25 cellular contexts compared by ENCODE assay signal in genomic region chr2:126739093-126739492, GRCh38.
"Had no signal": no experiment of that assay in that cellular context is flagged by ENCODE, and none has a peak within 500 bp of the region (broad histone marks: within the 10 kb centered on the region; RNA-seq: fewer than 3 reads in every experiment).

No MANE protein-coding gene starts in this region.

- H3K27ac Mint-ChIP-seq: naive B cell; nephron; stimulated activated memory B cell treated with anti-CD40 and anti-IgM and Interleukin-4, amounts not matched to agents 10 μg/mL and 1 μg/mL and 100 μg/mL, for 72 hours; stimulated activated naive CD8-positive, alpha-beta T cell treated with anti-CD3 and anti-CD28 coated beads, Interleukin-15, Interleukin-2, amounts not matched to agents 100 ng/mL and 50 ng/mL, for 24 hours had no signal

- H3K4me3 ChIP-seq: colonic mucosa, esophagus squamous epithelium, heart left ventricle, lower lobe of right lung, psoas muscle, spleen, testis, tibial nerve, upper lobe of right lung, vagina had no signal

- H3K4me1 Mint-ChIP-seq: naive B cell; nephron; stimulated activated memory B cell treated with anti-CD40 and anti-IgM and Interleukin-4, amounts not matched to agents 10 μg/mL and 1 μg/mL and 100 μg/mL, for 72 hours had no signal

- H3K9me3 ChIP-seq: colonic mucosa, esophagus squamous epithelium, psoas muscle, testis, tibial nerve, upper lobe of right lung, vagina had no signal

- H3K27ac ChIP-seq: colonic mucosa, esophagus squamous epithelium, lower lobe of right lung, psoas muscle, spleen, testis, tibial nerve, upper lobe of right lung, vagina had no signal

- H3K4me1 ChIP-seq: colonic mucosa, esophagus squamous epithelium, lower lobe of right lung, psoas muscle, spleen, testis, tibial nerve, upper lobe of right lung, vagina had no signal

- H3K27me3 ChIP-seq: colonic mucosa, esophagus squamous epithelium, heart left ventricle, spleen, testis, tibial nerve, upper lobe of right lung, vagina had no signal

- DNase-seq: colonic mucosa; dermis blood vessel endothelial cell; esophagus squamous epithelium; foreskin melanocyte; hippocampal formation; lower lobe of right lung; mesenchymal stem cell; midbrain; naive B cell; psoas muscle; retina; spleen; stimulated activated CD4-positive, alpha-beta T cell treated with anti-CD3 and anti-CD28 coated beads, Interleukin-15, amount 100 ng/mL, for 24 hours; stimulated activated CD4-positive, alpha-beta T cell treated with anti-CD3 and anti-CD28 coated beads, Interleukin-1b, Interleukin-23, amount 100 ng/mL, for 48 hours; stimulated activated CD4-positive, alpha-beta T cell treated with anti-CD3 and anti-CD28 coated beads, Interleukin-4, amount 100 ng/mL, for 24 hours; testis; upper lobe of right lung had no signal

- H3K4me3 Mint-ChIP-seq: naive B cell; nephron; stimulated activated memory B cell treated with anti-CD40 and anti-IgM and Interleukin-4, amounts not matched to agents 10 μg/mL and 1 μg/mL and 100 μg/mL, for 72 hours; stimulated activated naive CD8-positive, alpha-beta T cell treated with anti-CD3 and anti-CD28 coated beads, Interleukin-15, Interleukin-2, amounts not matched to agents 100 ng/mL and 50 ng/mL, for 24 hours had no signal

- H3K9me3 Mint-ChIP-seq: stimulated activated naive CD8-positive, alpha-beta T cell treated with anti-CD3 and anti-CD28 coated beads, Interleukin-15, Interleukin-2, amounts not matched to agents 100 ng/mL and 50 ng/mL, for 24 hours had no signal

- H3K27me3 Mint-ChIP-seq: stimulated activated naive CD8-positive, alpha-beta T cell treated with anti-CD3 and anti-CD28 coated beads, Interleukin-15, Interleukin-2, amounts not matched to agents 100 ng/mL and 50 ng/mL, for 24 hours had no signal

- H3K36me3 Mint-ChIP-seq: naive B cell; stimulated activated memory B cell treated with anti-CD40 and anti-IgM and Interleukin-4, amounts not matched to agents 10 μg/mL and 1 μg/mL and 100 μg/mL, for 72 hours had no signal

- ATAC-seq: left lobe of liver; lower lobe of right lung; psoas muscle; sciatic nerve; stimulated activated memory B cell treated with anti-CD40 and anti-IgM and Interleukin-4, amounts not matched to agents 10 μg/mL and 1 μg/mL and 100 μg/mL, for 72 hours; upper lobe of right lung had no signal

- H3K36me3 ChIP-seq: colonic mucosa, esophagus squamous epithelium, heart left ventricle, lower lobe of right lung, spleen, tibial nerve, upper lobe of right lung, vagina had no signal
